In genomic region chr4:113952452-113953029, GRCh38 we compare ENCODE assay signal across 8 cellular contexts. TPM values are rescaled to one million over a fixed set of nuclear protein-coding genes. Genes with fewer than 3 reads are reported as not detected.
DNase-seq lines count a peak whose midpoint lies in the region; ATAC-seq, FAIRE-seq and TF ChIP-seq lines count a peak whose summit lies in the region.

No MANE protein-coding gene starts in this region.

- H3K9me3 ChIP-seq in A549, result no peaks in the 10 kb centered on the region
- no peaks in the 10 kb centered on the region for H3K9me3 ChIP-seq in ovary

- H3K27ac ChIP-seq in A549 (no peak overlapping the region), ovary (no peak overlapping the region)

- H3K4me1 ChIP-seq in A549 (peaks cover 2% of the 10 kb centered on the region; the same call in 1 of the 3 replicates), ovary (ENCODE audit: insufficient read depth) (no peaks in the 10 kb centered on the region)

- TF ChIP-seq POLR2A in A549 (IDR thresholded peaks at IDR 0.05; ENCODE audit: low read length), result no peak
- no peak for TF ChIP-seq POLR2A in ovary (IDR thresholded peaks at IDR 0.05)

- TF ChIP-seq RAD21 in A549 (conservative IDR thresholded peaks at IDR 0.05 in 1 of 2, IDR thresholded peaks at IDR 0.05 in 1 of 2), result peak; percentile 85 to 86

- no peak overlapping the region for H3K4me2 ChIP-seq in A549

- no peak for FAIRE-seq in A549 (lab: Jason Lieb, UNC)

- H3K4me3 ChIP-seq in A549 (no peak overlapping the region), GM12864 (ENCODE audit: low read depth, low read length) (no peak overlapping the region), LNCaP clone FGC (ENCODE audit: low read depth, low read length) (no peak overlapping the region), fibroblast of pulmonary artery (replicated peaks; ENCODE audit: low read depth, low read length) (no peak overlapping the region), ovary (no peak overlapping the region)

- DNase-seq in A549 (ENCODE audit: low read depth in 1 of 2, low spot score in 1 of 2) (peak; percentile 12 to 44), GM12864 (ENCODE audit: low read depth) (peak; percentile 13), HCEC 1CT (peak; percentile 32), LNCaP clone FGC (ENCODE audit: low read depth) (no peak), SKM-1 treated with dmso at 0.1 percent for 144 hours (lab: John Stamatoyannopoulos, UW; ENCODE audit: unreplicated experiment) (peak; percentile 24), fibroblast of pulmonary artery (ENCODE audit: low read depth) (peak; percentile 75), ovary (no peak), hippocampal formation (lab: John Stamatoyannopoulos, UW) (no peak)

- peak; percentile 83 to 92 for ATAC-seq in A549

- no peaks in the 10 kb centered on the region for H3K36me3 ChIP-seq in ovary

- TF ChIP-seq EP300 in A549 (IDR thresholded peaks at IDR 0.05) (no peak), ovary (IDR thresholded peaks at IDR 0.05) (no peak)

- TF ChIP-seq CTCF in A549 (IDR thresholded peaks at IDR 0.05), result peak; percentile 68
- TF ChIP-seq CTCF in GM12864 (IDR thresholded peaks at IDR 0.05; ENCODE audit: low read depth, low read length, missing control alignments), result peak; percentile 71
- peak; percentile 80 for TF ChIP-seq CTCF in LNCaP clone FGC (IDR thresholded peaks at IDR 0.05; ENCODE audit: control insufficient read depth, extremely low read depth, insufficient read depth)
- peak; percentile 76 for TF ChIP-seq CTCF in fibroblast of pulmonary artery (IDR thresholded peaks at IDR 0.05; ENCODE audit: low read length, missing control alignments)
- TF ChIP-seq CTCF in ovary (IDR thresholded peaks at IDR 0.05), result peak; percentile 27 to 55 (median 48)

- CTCF ChIA-PET in A549 (lab: Yijun Ruan, JAX), result interaction anchor here (0.7 to 3.8 kb wide), 7 partner anchors 70 to 558 kb away, joined by 3 to 19 read pairs (median 4); no protein-coding TSS in a partner anchor

- H3K27me3 ChIP-seq in ovary, result no peaks in the 10 kb centered on the region

- POLR2A ChIA-PET in A549 (lab: Yijun Ruan, JAX), result no interaction called here

- 58% methylated on average over 9 of the region's 9 CpGs for WGBS in A549 (ENCODE audit: missing lambda C conversion rate)
- WGBS in ovary, 3 donors, result 62 to 70% (median 64%) methylated on average over 9 of the region's 9 CpGs

- intact Hi-C loops in ovary (cut with DNase I), result loop anchor here in 1 of 4 donors (5.0 kb wide), 1 partner anchor 430 kb away; no protein-coding TSS in a partner anchor

TF ChIP-seq in A549, 52 proteins besides CTCF, POLR2A, EP300 and RAD21:
- TF ChIP-seq SMC3 (IDR thresholded peaks at IDR 0.05), result peak; percentile 87
- no peak for TF ChIP-seq PBX3 (IDR thresholded peaks at IDR 0.05)

RNA-seq across cellular contexts. Expression of gene ARSJ, which starts 26.9 kb away (rescaled TPM):
- 8.6 and 11.8 TPM in 2 replicates for polyA plus RNA-seq in A549 (2011; rRNA removed)
- polyA plus RNA-seq in A549 (2012; cell fraction: cytosol; rRNA removed), result 2.4 and 2.8 TPM in 2 replicates
- polyA plus RNA-seq in A549 (2012; cell fraction: nucleus; rRNA removed), result 2.5 and 2.7 TPM in 2 replicates
- 3.0 to 3.6 TPM (median 3.5 TPM) in 3 replicates for polyA plus RNA-seq in A549 (2017; fragmentation: RNase III; extraction: RNeasy Plus Mini Kit Qiagen cat#74134 plus additional on column Dnase treatment)
- polyA minus RNA-seq in A549 (2011; rRNA and poly(A)+ RNA removed), result 7.5 and 9.2 TPM in 2 replicates
- 1 to 10 TPM; 3.9 to 6.7 (median 5.6) TPM for total RNA-seq in ovary
- polyA plus RNA-seq in ovary, result 1 to 10 TPM; 1.3 to 3.2 TPM

Comparison
In these comparisons a context has a peak if more than half of its experiments do, and no peak if none do; other contexts are left out.
1. DNase-seq: peak in A549 (2 of 2), GM12864 (single experiment), HCEC 1CT (single experiment), SKM-1 treated with dmso at 0.1 percent for 144 hours (single experiment) and fibroblast of pulmonary artery (single experiment); none in LNCaP clone FGC (single experiment), ovary (0 of 5) and hippocampal formation (0 of 2).
2. Peak in every context shown above with its lines, with median percentiles within 50 percentile points of each other: CTCF ChIP-seq.